Comparison of ENCODE assay signal across 2 cellular contexts in genomic region chr15:94600496-94600895, GRCh38.
TF ChIP-seq lines count a peak whose summit lies in the region.

No MANE protein-coding gene starts in this region.

TF ChIP-seq in SK-N-SH treated with all-trans-retinoic acid at 6 μM for 48 hours, 23 proteins besides CTCF, POLR2A, EP300 and RAD21 (continued from another document):
- no peak for TF ChIP-seq OSR1 (CRISPR knock-in tag; IDR thresholded peaks at IDR 0.05)
- no peak for TF ChIP-seq ZNF70 (CRISPR knock-in tag; IDR thresholded peaks at IDR 0.05)
- TF ChIP-seq BACH2 (CRISPR knock-in tag; IDR thresholded peaks at IDR 0.05; ENCODE audit: borderline replicate concordance), result no peak
- no peak for TF ChIP-seq ZC3H10 (CRISPR knock-in tag; IDR thresholded peaks at IDR 0.05)
- no peak for TF ChIP-seq ESRRG (CRISPR knock-in tag; IDR thresholded peaks at IDR 0.05)
- TF ChIP-seq, protein P1, sequence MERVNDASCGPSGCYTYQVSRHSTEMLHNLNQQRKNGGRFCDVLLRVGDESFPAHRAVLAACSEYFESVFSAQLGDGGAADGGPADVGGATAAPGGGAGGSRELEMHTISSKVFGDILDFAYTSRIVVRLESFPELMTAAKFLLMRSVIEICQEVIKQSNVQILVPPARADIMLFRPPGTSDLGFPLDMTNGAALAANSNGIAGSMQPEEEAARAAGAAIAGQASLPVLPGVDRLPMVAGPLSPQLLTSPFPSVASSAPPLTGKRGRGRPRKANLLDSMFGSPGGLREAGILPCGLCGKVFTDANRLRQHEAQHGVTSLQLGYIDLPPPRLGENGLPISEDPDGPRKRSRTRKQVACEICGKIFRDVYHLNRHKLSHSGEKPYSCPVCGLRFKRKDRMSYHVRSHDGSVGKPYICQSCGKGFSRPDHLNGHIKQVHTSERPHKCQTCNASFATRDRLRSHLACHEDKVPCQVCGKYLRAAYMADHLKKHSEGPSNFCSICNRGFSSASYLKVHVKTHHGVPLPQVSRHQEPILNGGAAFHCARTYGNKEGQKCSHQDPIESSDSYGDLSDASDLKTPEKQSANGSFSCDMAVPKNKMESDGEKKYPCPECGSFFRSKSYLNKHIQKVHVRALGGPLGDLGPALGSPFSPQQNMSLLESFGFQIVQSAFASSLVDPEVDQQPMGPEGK (CRISPR knock-in tag; IDR thresholded peaks at IDR 0.05; ENCODE audit: borderline replicate concordance), result no peak
TF ChIP-seq in SK-N-SH treated with all-trans-retinoic acid at 6 μM for 48 hours: peak in this region for 0.

TF ChIP-seq in H1, 55 proteins besides CTCF, POLR2A, EP300 and RAD21 (continued from another document):
- TF ChIP-seq, protein P2, sequence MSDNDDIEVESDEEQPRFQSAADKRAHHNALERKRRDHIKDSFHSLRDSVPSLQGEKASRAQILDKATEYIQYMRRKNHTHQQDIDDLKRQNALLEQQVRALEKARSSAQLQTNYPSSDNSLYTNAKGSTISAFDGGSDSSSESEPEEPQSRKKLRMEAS (IDR thresholded peaks at IDR 0.05), result 0 out of 2 replicates have a peak, but pooled peaks have one; percentile 21
